2 cellular contexts compared by ENCODE assay signal in genomic region chr14:59318908-59319307, GRCh38.
TF ChIP-seq lines count a peak whose summit lies in the region.

No MANE protein-coding gene starts in this region.

TF ChIP-seq in IMR-90, 13 proteins besides CTCF, POLR2A, EP300 and RAD21:
- TF ChIP-seq CEBPB (IDR thresholded peaks at IDR 0.05; ENCODE audit: low read depth, low read length) = peak; percentile 56
- TF ChIP-seq FOS (IDR thresholded peaks at IDR 0.05; ENCODE audit: low read depth, low read length) = no peak
TF ChIP-seq in IMR-90: peak in this region for 1.

TF ChIP-seq in HepG2, 621 proteins besides CTCF, POLR2A, EP300 and RAD21:
- no peak for TF ChIP-seq MLX (CRISPR knock-in tag; IDR thresholded peaks at IDR 0.05)
- no peak for TF ChIP-seq ZBTB44 (CRISPR knock-in tag; IDR thresholded peaks at IDR 0.05)
- TF ChIP-seq CEBPB (IDR thresholded peaks at IDR 0.05; ENCODE audit: borderline replicate concordance, low read depth, low read length) = peak; percentile 68; the same call in 1 of the 2 replicates
- peak; percentile 73 for TF ChIP-seq CEBPG (CRISPR knock-in tag; IDR thresholded peaks at IDR 0.05)
- TF ChIP-seq TEF (CRISPR knock-in tag; IDR thresholded peaks at IDR 0.05) = peak; percentile 67; the same call in 1 of the 2 replicates
